ENCODE assay signal across 25 cellular contexts in the genomic region with DNA sequence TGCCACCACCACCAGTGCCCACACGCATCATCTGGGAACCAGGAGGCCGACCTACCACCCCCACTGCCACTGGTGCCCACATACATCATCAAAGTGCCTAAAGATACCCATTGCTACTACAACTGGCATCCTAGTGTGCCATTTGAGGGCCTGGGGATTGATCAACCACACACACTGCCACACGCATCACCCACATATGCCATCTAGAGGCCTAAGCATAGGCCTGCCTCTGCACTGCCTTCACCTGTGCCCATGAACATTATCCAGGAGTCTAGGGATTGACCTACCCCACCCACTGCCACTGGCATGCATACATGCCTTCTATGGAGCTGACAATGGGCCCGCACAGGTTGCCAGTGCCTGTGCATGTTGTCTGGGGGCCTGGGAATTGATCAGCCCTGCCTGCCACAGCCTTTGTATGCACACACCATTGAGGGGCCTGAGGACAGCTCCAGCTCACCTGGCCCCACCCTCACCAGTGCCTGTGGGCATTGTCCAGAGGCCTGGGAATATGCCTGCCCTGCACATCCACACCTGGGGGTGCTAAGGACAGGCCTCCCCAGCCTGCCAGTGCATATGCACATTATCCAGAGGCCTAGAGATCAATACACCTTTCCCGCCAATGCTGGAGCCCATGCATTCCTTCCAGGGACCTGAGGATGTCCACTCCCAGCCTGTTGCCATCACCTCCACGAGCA.
"Had no signal": no experiment of that assay in that cellular context is flagged by ENCODE, and none has a peak within 500 bp of the region (broad histone marks: within the 10 kb centered on the region; RNA-seq: fewer than 3 reads in every experiment).

No MANE protein-coding gene starts in this region.

- H3K27me3 Mint-ChIP-seq: activated CD4-positive, alpha-beta T cell treated with anti-CD3 and anti-CD28 coated beads, Interleukin-2, amount 10 ng/mL, durations not matched to agents 24 days and 14 days; activated T-cell treated with anti-CD3 and anti-CD28 coated beads, Interleukin-2, amount 50 U/mL, for 24 hours had no signal

- H3K4me3 Mint-ChIP-seq: activated CD4-positive, alpha-beta T cell treated with anti-CD3 and anti-CD28 coated beads, Interleukin-2, amount 10 ng/mL, durations not matched to agents 24 days and 14 days; activated CD8-positive, alpha-beta T cell treated with anti-CD3 and anti-CD28 coated beads for 36 hours; activated naive CD8-positive, alpha-beta T cell; activated naive CD8-positive, alpha-beta T cell treated with anti-CD3 and anti-CD28 coated beads, Interleukin-2, amount 50 U/mL, for 24 hours; activated T-cell treated with anti-CD3 and anti-CD28 coated beads, Interleukin-2, amount 50 U/mL, for 24 hours; brain; T-helper 1 cell treated with Interleukin-12 subunit alpha and Interleukin-12 subunit beta and Interleukin-4 antibody, amounts not matched to agents 30 μg/mL and 1 μg/mL, for 36 hours; T-helper 2 cell treated with Interferon-gamma antibody and Interleukin-4, amounts not matched to agents 5 μg/mL and 100 μg/mL, for 36 hours had no signal

- DNase-seq: activated CD4-positive, alpha-beta T cell treated with anti-CD3 and anti-CD28 coated beads, Interleukin-2, amount 10 ng/mL, durations not matched to agents 24 days and 14 days; activated CD4-positive, alpha-beta T cell treated with anti-CD3 and anti-CD28 coated beads, Interleukin-2, amount 50 U/mL, for 4 hours; activated CD8-positive, alpha-beta T cell treated with anti-CD3 and anti-CD28 coated beads for 36 hours; activated gamma-delta T cell; activated naive CD4-positive, alpha-beta T cell treated with Interleukin-2 at 50 U/mL for 16 hours; activated naive CD8-positive, alpha-beta T cell treated with anti-CD3 and anti-CD28 coated beads, Interleukin-2, amount 50 U/mL, for 24 hours; activated T-cell treated with anti-CD3 and anti-CD28 coated beads, Interleukin-2, amount 50 U/mL, for 24 hours; anterior cingulate cortex; central memory CD4-positive, alpha-beta T cell; NCI-H1048; NCI-H1105 treated with DMSO at 0.1 percent for 48 hours; NCI-H1436; NCI-H1694 treated with DMSO at 0.1 percent for 48 hours; NCI-H2029; NCI-H345; NCI-H524 treated with DMSO at 0.1 percent for 48 hours; SHP77; SJCRH30; SK-N-SH had no signal

- H3K4me1 Mint-ChIP-seq: activated CD4-positive, alpha-beta T cell treated with anti-CD3 and anti-CD28 coated beads, Interleukin-2, amount 10 ng/mL, durations not matched to agents 24 days and 14 days; activated naive CD8-positive, alpha-beta T cell treated with anti-CD3 and anti-CD28 coated beads, Interleukin-2, amount 50 U/mL, for 24 hours had no signal

- H3K4me3 ChIP-seq: SJCRH30 had no signal

- H3K4me2 ChIP-seq: SK-N-SH had no signal

- H3K27ac ChIP-seq: SJCRH30 had no signal

- H3K9me2 ChIP-seq: SK-N-SH had no signal

- H3K36me3 ChIP-seq: SJCRH30 had no signal

- ATAC-seq: activated CD8-positive, alpha-beta T cell treated with anti-CD3 and anti-CD28 coated beads for 36 hours; activated naive CD8-positive, alpha-beta T cell treated with anti-CD3 and anti-CD28 coated beads, Interleukin-2, amount 50 U/mL, for 24 hours; Panc1 had no signal

- H3K27ac Mint-ChIP-seq: activated CD4-positive, alpha-beta T cell treated with anti-CD3 and anti-CD28 coated beads, Interleukin-2, amount 10 ng/mL, durations not matched to agents 24 days and 14 days; activated CD8-positive, alpha-beta T cell treated with anti-CD3 and anti-CD28 coated beads for 36 hours; activated naive CD8-positive, alpha-beta T cell; activated naive CD8-positive, alpha-beta T cell treated with anti-CD3 and anti-CD28 coated beads, Interleukin-2, amount 50 U/mL, for 24 hours; activated T-cell treated with anti-CD3 and anti-CD28 coated beads, Interleukin-2, amount 50 U/mL, for 24 hours; activated T-helper 2 cell treated with anti-CD3 and anti-CD28 coated beads, Interferon-gamma antibody, Interleukin-2, Interleukin-4, amounts not matched to agents 10 μg/mL and 5 μg/mL and 100 μg/mL, durations not matched to agents 14 hours and 24 hours and 36 hours; brain; T-helper 1 cell treated with Interleukin-12 subunit alpha and Interleukin-12 subunit beta and Interleukin-4 antibody, amounts not matched to agents 30 μg/mL and 1 μg/mL, for 36 hours; T-helper 2 cell treated with Interferon-gamma antibody and Interleukin-4, amounts not matched to agents 5 μg/mL and 100 μg/mL, for 36 hours had no signal

- H3K9ac ChIP-seq: SK-N-SH had no signal

- H3K36me3 Mint-ChIP-seq: activated naive CD8-positive, alpha-beta T cell had no signal

- H3K27me3 ChIP-seq: SJCRH30 had no signal
